In the genomic region with DNA sequence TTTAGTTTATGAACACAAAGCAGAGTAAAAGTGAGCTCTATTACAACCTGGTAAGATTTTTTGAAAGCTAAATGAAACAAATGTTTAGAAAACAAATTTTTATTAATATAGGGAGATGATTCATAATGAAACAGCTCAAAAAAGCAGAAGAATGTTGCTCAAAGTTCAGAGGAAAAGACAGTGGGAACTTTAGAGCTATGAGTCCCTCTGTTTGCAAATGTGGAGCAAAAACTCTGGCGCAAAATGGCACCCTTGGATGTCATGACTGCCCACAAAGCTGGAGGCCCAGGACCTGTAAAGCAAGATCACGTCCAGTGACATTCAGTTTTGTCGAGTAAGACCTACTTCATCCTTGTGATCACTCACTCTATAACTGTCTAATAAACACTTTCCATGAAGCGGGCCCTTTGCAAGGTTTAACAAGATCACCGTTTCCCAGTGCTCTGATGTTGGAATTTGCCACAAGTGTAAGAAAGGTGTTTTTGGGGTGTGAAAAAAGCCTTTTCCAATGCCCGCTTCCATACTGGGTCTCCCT, we compare ENCODE assay signal across 1 cellular context.
TF ChIP-seq lines count a peak whose summit lies in the region.

No MANE protein-coding gene starts in this region.

TF ChIP-seq in GM12878, 131 proteins besides CTCF, POLR2A, EP300 and RAD21:
- TF ChIP-seq, protein P1, sequence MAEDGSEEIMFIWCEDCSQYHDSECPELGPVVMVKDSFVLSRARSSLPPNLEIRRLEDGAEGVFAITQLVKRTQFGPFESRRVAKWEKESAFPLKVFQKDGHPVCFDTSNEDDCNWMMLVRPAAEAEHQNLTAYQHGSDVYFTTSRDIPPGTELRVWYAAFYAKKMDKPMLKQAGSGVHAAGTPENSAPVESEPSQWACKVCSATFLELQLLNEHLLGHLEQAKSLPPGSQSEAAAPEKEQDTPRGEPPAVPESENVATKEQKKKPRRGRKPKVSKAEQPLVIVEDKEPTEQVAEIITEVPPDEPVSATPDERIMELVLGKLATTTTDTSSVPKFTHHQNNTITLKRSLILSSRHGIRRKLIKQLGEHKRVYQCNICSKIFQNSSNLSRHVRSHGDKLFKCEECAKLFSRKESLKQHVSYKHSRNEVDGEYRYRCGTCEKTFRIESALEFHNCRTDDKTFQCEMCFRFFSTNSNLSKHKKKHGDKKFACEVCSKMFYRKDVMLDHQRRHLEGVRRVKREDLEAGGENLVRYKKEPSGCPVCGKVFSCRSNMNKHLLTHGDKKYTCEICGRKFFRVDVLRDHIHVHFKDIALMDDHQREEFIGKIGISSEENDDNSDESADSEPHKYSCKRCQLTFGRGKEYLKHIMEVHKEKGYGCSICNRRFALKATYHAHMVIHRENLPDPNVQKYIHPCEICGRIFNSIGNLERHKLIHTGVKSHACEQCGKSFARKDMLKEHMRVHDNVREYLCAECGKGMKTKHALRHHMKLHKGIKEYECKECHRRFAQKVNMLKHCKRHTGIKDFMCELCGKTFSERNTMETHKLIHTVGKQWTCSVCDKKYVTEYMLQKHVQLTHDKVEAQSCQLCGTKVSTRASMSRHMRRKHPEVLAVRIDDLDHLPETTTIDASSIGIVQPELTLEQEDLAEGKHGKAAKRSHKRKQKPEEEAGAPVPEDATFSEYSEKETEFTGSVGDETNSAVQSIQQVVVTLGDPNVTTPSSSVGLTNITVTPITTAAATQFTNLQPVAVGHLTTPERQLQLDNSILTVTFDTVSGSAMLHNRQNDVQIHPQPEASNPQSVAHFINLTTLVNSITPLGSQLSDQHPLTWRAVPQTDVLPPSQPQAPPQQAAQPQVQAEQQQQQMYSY (CRISPR knock-in tag; IDR thresholded peaks at IDR 0.05): no peak
- TF ChIP-seq SUPT20H (IDR thresholded peaks at IDR 0.05; ENCODE audit: borderline replicate concordance, control insufficient read depth, low read depth, low read length) (no peak), MEF2A (IDR thresholded peaks at IDR 0.05; ENCODE audit: insufficient read depth, low read depth, low read length) (no peak), SRF (IDR thresholded peaks at IDR 0.05; ENCODE audit: low read depth in 2 of 2, low read length in 2 of 2) (no peak), BACH1 (IDR thresholded peaks at IDR 0.05; ENCODE audit: borderline replicate concordance) (no peak), CHD4 (IDR thresholded peaks at IDR 0.05) (no peak)
- TF ChIP-seq, protein P2, sequence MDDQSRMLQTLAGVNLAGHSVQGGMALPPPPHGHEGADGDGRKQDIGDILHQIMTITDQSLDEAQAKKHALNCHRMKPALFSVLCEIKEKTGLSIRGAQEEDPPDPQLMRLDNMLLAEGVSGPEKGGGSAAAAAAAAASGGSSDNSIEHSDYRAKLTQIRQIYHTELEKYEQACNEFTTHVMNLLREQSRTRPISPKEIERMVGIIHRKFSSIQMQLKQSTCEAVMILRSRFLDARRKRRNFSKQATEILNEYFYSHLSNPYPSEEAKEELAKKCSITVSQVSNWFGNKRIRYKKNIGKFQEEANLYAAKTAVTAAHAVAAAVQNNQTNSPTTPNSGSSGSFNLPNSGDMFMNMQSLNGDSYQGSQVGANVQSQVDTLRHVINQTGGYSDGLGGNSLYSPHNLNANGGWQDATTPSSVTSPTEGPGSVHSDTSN (IDR thresholded peaks at IDR 0.05; ENCODE audit: insufficient replicate concordance, low read depth, low read length): no peak
- TF ChIP-seq, protein P3, sequence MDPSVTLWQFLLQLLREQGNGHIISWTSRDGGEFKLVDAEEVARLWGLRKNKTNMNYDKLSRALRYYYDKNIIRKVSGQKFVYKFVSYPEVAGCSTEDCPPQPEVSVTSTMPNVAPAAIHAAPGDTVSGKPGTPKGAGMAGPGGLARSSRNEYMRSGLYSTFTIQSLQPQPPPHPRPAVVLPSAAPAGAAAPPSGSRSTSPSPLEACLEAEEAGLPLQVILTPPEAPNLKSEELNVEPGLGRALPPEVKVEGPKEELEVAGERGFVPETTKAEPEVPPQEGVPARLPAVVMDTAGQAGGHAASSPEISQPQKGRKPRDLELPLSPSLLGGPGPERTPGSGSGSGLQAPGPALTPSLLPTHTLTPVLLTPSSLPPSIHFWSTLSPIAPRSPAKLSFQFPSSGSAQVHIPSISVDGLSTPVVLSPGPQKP (IDR thresholded peaks at IDR 0.05; ENCODE audit: low read depth, low read length): no peak
- TF ChIP-seq, protein P4, sequence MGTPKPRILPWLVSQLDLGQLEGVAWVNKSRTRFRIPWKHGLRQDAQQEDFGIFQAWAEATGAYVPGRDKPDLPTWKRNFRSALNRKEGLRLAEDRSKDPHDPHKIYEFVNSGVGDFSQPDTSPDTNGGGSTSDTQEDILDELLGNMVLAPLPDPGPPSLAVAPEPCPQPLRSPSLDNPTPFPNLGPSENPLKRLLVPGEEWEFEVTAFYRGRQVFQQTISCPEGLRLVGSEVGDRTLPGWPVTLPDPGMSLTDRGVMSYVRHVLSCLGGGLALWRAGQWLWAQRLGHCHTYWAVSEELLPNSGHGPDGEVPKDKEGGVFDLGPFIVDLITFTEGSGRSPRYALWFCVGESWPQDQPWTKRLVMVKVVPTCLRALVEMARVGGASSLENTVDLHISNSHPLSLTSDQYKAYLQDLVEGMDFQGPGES (IDR thresholded peaks at IDR 0.05): no peak
